Comparison of ENCODE assay signal across 9 cellular contexts in genomic region chr15:74799255-74799842, GRCh38. TPM values are rescaled to one million over a fixed set of nuclear protein-coding genes. Genes with fewer than 3 reads are reported as not detected.
A peak's percentile ranks its signal among the peaks of the same experiment; 100 is the strongest.
DNase-seq lines count a peak whose midpoint lies in the region; ATAC-seq, FAIRE-seq and TF ChIP-seq lines count a peak whose summit lies in the region.
"Had no signal": no experiment of that assay in that cellular context is flagged by ENCODE, and none has a peak within 500 bp of the region (broad histone marks: within the 10 kb centered on the region; RNA-seq: fewer than 3 reads in every experiment).

No MANE protein-coding gene starts in this region.

- no peak overlapping the region for H4K91ac ChIP-seq in neuronal stem cell (ENCODE audit: low read depth, low read length, poor library complexity)

- peak overlapping the region; percentile 70 for H3K27ac Mint-ChIP-seq in activated T-cell treated with anti-CD3 and anti-CD28 coated beads, Interleukin-2, amount 50 U/mL, for 72 hours

- H3K27ac ChIP-seq in neuronal stem cell (replicated peaks; ENCODE audit: low read length), result no peak overlapping the region
- no peak overlapping the region for H3K27ac ChIP-seq in pancreas

- TF ChIP-seq CTCF in GM12872 (IDR thresholded peaks at IDR 0.05; ENCODE audit: insufficient read depth, low read depth, low read length), result peak; percentile 38; the same call in 1 of the 3 replicates
- TF ChIP-seq CTCF in pancreas (IDR thresholded peaks at IDR 0.05), result no peak

- peaks cover 16% of the 10 kb centered on the region for H3K79me1 ChIP-seq in neuronal stem cell (ENCODE audit: low read depth, low read length)

- intact Hi-C loops in pancreas (cut with DNase I), result no loop called here

- H3K23ac ChIP-seq in neuronal stem cell (ENCODE audit: low read depth, low read length, poor library complexity), result peak overlapping the region; percentile 23

- H3K27me3 Mint-ChIP-seq in activated T-cell treated with anti-CD3 and anti-CD28 coated beads, Interleukin-2, amount 50 U/mL, for 72 hours (ENCODE audit: low read depth), result no peaks in the 10 kb centered on the region

- H3K4ac ChIP-seq in neuronal stem cell (ENCODE audit: low read length), result no peak overlapping the region

- H2BK15ac ChIP-seq in neuronal stem cell (ENCODE audit: low read length), result no peak overlapping the region

- H3K27me3 ChIP-seq in neuronal stem cell (ENCODE audit: control insufficient read depth in 3 of 3, insufficient read depth in 3 of 3, low read depth in 1 of 3, low read length in 3 of 3) (no peaks in the 10 kb centered on the region), pancreas (no peaks in the 10 kb centered on the region)

- peak overlapping the region; percentile 28 for H3K18ac ChIP-seq in neuronal stem cell (ENCODE audit: low read length)

- peak overlapping the region; percentile 43 for H2BK5ac ChIP-seq in neuronal stem cell (ENCODE audit: low read length)

- WGBS in neuronal stem cell (ENCODE audit: extremely low coverage in 2 of 2, insufficient read length in 2 of 2, insufficient replicate concordance in 1 of 2), 2 donors, result no CpG with 5 or more reads among the region's 16 CpGs
- WGBS in pancreas, 2 donors, result 88 to 89% methylated on average over 16 of the region's 16 CpGs

- H3K36me3 ChIP-seq in neuronal stem cell (replicated peaks in 1 of 2; ENCODE audit: control insufficient read depth in 2 of 2, insufficient read depth in 2 of 2, low read length in 2 of 2) (peaks cover 49 to 75% of the 10 kb centered on the region in 2 donors), pancreas (peaks cover 5 to 7% (median 6%) of the 10 kb centered on the region in 3 donors)

- H2BK120ac ChIP-seq in neuronal stem cell (ENCODE audit: low read depth, low read length), result no peak overlapping the region

- H3K9me3 Mint-ChIP-seq in activated T-cell treated with anti-CD3 and anti-CD28 coated beads, Interleukin-2, amount 50 U/mL, for 72 hours, result no peaks in the 10 kb centered on the region

- no peak overlapping the region for H4K8ac ChIP-seq in neuronal stem cell (ENCODE audit: low read depth, low read length)

- no peak overlapping the region for H3K14ac ChIP-seq in neuronal stem cell (ENCODE audit: low read length)

- peak overlapping the region in 1 of 2 donors; percentile 63 for H3K4me3 Mint-ChIP-seq in activated T-cell treated with anti-CD3 and anti-CD28 coated beads, Interleukin-2, amount 50 U/mL, for 72 hours

- no peak overlapping the region for H3K4me3 ChIP-seq in neuronal stem cell (ENCODE audit: low read length in 2 of 2)
- H3K4me3 ChIP-seq in pancreas, result no peak overlapping the region

- H3K4me2 ChIP-seq in neuronal stem cell (ENCODE audit: insufficient read depth, low read length, poor library complexity, severe bottlenecking), result no peak overlapping the region

- H3K4me1 ChIP-seq in neuronal stem cell (ENCODE audit: control insufficient read depth in 2 of 2, insufficient read depth in 1 of 2, low read depth in 1 of 2, low read length in 2 of 2), result no peaks in the 10 kb centered on the region
- peaks cover 0 to 4% (median 0%) of the 10 kb centered on the region in 3 donors for H3K4me1 ChIP-seq in pancreas

- H2AFZ ChIP-seq in neuronal stem cell (ENCODE audit: low read length), result no peak overlapping the region

- DNase-seq in activated T-cell treated with anti-CD3 and anti-CD28 coated beads, Interleukin-2, amount 50 U/mL, for 72 hours, result no peak
- no peak for DNase-seq in neuronal stem cell (ENCODE audit: low spot score)
- no peak for DNase-seq in pancreas
- no peak for DNase-seq in mesenteric fat pad (ENCODE audit: low spot score)
- DNase-seq in cortex of kidney (lab: John Stamatoyannopoulos, UW), result no peak

- H2BK12ac ChIP-seq in neuronal stem cell (ENCODE audit: low read length), result no peak overlapping the region

- no peak for FAIRE-seq in pancreas (lab: Jason Lieb, UNC)

- ATAC-seq in HG02870 (IDR thresholded peaks at IDR 0.05; ENCODE audit: unreplicated experiment) (peak; percentile 6), pancreas (no peak)
- ATAC-seq in activated T-cell treated with anti-CD3 and anti-CD28 coated beads, Interleukin-2, amount 50 U/mL, for 72 hours (replicated peaks in 1 of 2), result peak; percentile 23 to 35

- no peaks in the 10 kb centered on the region for H3K9me3 ChIP-seq in neuronal stem cell (replicated peaks in 1 of 2; ENCODE audit: control insufficient read depth in 2 of 2, insufficient read depth in 1 of 2, low read depth in 1 of 2, low read length in 2 of 2)
- no peaks in the 10 kb centered on the region for H3K9me3 ChIP-seq in pancreas

- H3K9ac ChIP-seq in neuronal stem cell (ENCODE audit: low read depth, low read length, poor library complexity), result no peak overlapping the region

- peaks cover 5 to 23% of the 10 kb centered on the region in 2 donors for H3K36me3 Mint-ChIP-seq in activated T-cell treated with anti-CD3 and anti-CD28 coated beads, Interleukin-2, amount 50 U/mL, for 72 hours (ENCODE audit: insufficient read depth in 2 of 2)

- H2AK5ac ChIP-seq in neuronal stem cell (ENCODE audit: low read depth, low read length), result no peak overlapping the region

- peaks cover 51% of the 10 kb centered on the region for H3K4me1 Mint-ChIP-seq in activated T-cell treated with anti-CD3 and anti-CD28 coated beads, Interleukin-2, amount 50 U/mL, for 72 hours (ENCODE audit: low read depth)

RNA-seq across cellular contexts. Expression of gene LMAN1L, which starts 13.3 kb away (rescaled TPM):
- total RNA-seq in activated T-cell treated with anti-CD3 and anti-CD28 coated beads, Interleukin-2, amount 50 U/mL, for 72 hours, result under 1 TPM; 0.53 to 0.72 TPM
- not detected for polyA plus RNA-seq in neuronal stem cell (2013, experiment 1 of 2)
- polyA plus RNA-seq in neuronal stem cell (2013, experiment 2 of 2), result not detected
- under 1 TPM in 1 of 6 donors, not detected in 5; 0.14 TPM for total RNA-seq in pancreas
- polyA plus RNA-seq in pancreas, result not detected
- not detected for total RNA-seq in mesenteric fat pad
- total RNA-seq: pulmonary artery endothelial cell, RPMI7951 had no signal

RNA-seq across cellular contexts. Expression of gene CSK, which starts 17.5 kb away (rescaled TPM):
- 100 to 1,000 TPM; 200 to 267 TPM for total RNA-seq in activated T-cell treated with anti-CD3 and anti-CD28 coated beads, Interleukin-2, amount 50 U/mL, for 72 hours
- 40.7 TPM for polyA plus RNA-seq in neuronal stem cell (2013, experiment 1 of 2)
- 40.4 TPM for polyA plus RNA-seq in neuronal stem cell (2013, experiment 2 of 2)
- total RNA-seq in pancreas (10 to 100 TPM in 5 of 6 donors, 1 to 10 TPM in 1; 8.5 to 35.1 (median 14.1) TPM), mesenteric fat pad (46.9 TPM)
- 10 to 100 TPM; 18.1 to 22.3 TPM for polyA plus RNA-seq in pancreas

RNA-seq across cellular contexts. Expression of gene CPLX3, which starts 27.1 kb away (rescaled TPM):
- total RNA-seq in activated T-cell treated with anti-CD3 and anti-CD28 coated beads, Interleukin-2, amount 50 U/mL, for 72 hours, result under 1 TPM; 0.14 to 0.17 TPM
- polyA plus RNA-seq in neuronal stem cell (2013, experiment 1 of 2), result 0.03 TPM
- polyA plus RNA-seq in neuronal stem cell (2013, experiment 2 of 2), result 0.03 TPM
- not detected for total RNA-seq in pancreas
- polyA plus RNA-seq in pancreas, result under 1 TPM in 1 of 2 donors, not detected in 1; 0.09 TPM
- total RNA-seq in mesenteric fat pad, result not detected
- total RNA-seq: pulmonary artery endothelial cell, RPMI7951 had no signal

RNA-seq across cellular contexts. Expression of gene ULK3, which starts 43.6 kb away (rescaled TPM):
- 10 to 100 TPM; 48.5 to 53.8 TPM for total RNA-seq in activated T-cell treated with anti-CD3 and anti-CD28 coated beads, Interleukin-2, amount 50 U/mL, for 72 hours
- 16.2 TPM for polyA plus RNA-seq in neuronal stem cell (2013, experiment 1 of 2)
- polyA plus RNA-seq in neuronal stem cell (2013, experiment 2 of 2), result 15.9 TPM
- total RNA-seq in pancreas (10 to 100 TPM; 15.0 to 30.8 (median 19.6) TPM), mesenteric fat pad (31.5 TPM)
- 10 to 100 TPM; 60.4 to 83.5 TPM for polyA plus RNA-seq in pancreas

RNA-seq across cellular contexts. Expression of gene CYP1A2, which starts 50.7 kb away (rescaled TPM):
- not detected for total RNA-seq in activated T-cell treated with anti-CD3 and anti-CD28 coated beads, Interleukin-2, amount 50 U/mL, for 72 hours
- not detected for polyA plus RNA-seq in neuronal stem cell (2013, experiment 1 of 2)
- not detected for polyA plus RNA-seq in neuronal stem cell (2013, experiment 2 of 2)
- total RNA-seq in pancreas (under 1 TPM in 1 of 6 donors, not detected in 5; 0.06 TPM), mesenteric fat pad (not detected)
- polyA plus RNA-seq in pancreas, result not detected
- total RNA-seq: pulmonary artery endothelial cell, RPMI7951 had no signal

Comparison
In these comparisons a context has a peak if more than half of its experiments do, and no peak if none do; other contexts are left out.
1. ATAC-seq: peak in HG02870 (single experiment) and activated T-cell treated with anti-CD3 and anti-CD28 coated beads, Interleukin-2, amount 50 U/mL, for 72 hours (2 of 2); none in pancreas (0 of 4).